Comparison of ENCODE assay signal across 8 cellular contexts in genomic region chr19:58279925-58280316, GRCh38. TPM values are rescaled to one million over a fixed set of nuclear protein-coding genes. Genes with fewer than 3 reads are reported as not detected.
DNase-seq lines count a peak whose midpoint lies in the region; ATAC-seq and TF ChIP-seq lines count a peak whose summit lies in the region.

No MANE protein-coding gene starts in this region.

- H3K9me2 ChIP-seq in PC-9 (ENCODE audit: insufficient read depth) = no peaks in the 10 kb centered on the region

- peaks cover 26% of the 10 kb centered on the region for H3K79me2 ChIP-seq in PC-9 (ENCODE audit: low read depth)

- no peak overlapping the region for H3K27ac ChIP-seq in PC-9

- peaks cover 5% of the 10 kb centered on the region; the same call in 1 of the 2 replicates for H3K36me3 ChIP-seq in ES-I3 (ENCODE audit: insufficient read depth, low read length)
- H3K36me3 ChIP-seq in PC-9 (ENCODE audit: low read depth) = no peaks in the 10 kb centered on the region

- H4K20me1 ChIP-seq in PC-9 (ENCODE audit: insufficient read depth) = no peaks in the 10 kb centered on the region; the same call in 1 of the 2 replicates

- no peaks in the 10 kb centered on the region for H3K9me3 ChIP-seq in ES-I3 (ENCODE audit: control insufficient read depth, insufficient read depth, low read length)
- H3K9me3 ChIP-seq in PC-9 (ENCODE audit: insufficient read depth, low read depth) = no peaks in the 10 kb centered on the region

- ATAC-seq in HG03521 (IDR thresholded peaks at IDR 0.05; ENCODE audit: unreplicated experiment) = no peak

- no peaks in the 10 kb centered on the region for H3K27me3 ChIP-seq in PC-9 (ENCODE audit: insufficient read depth, low read depth)

- intact Hi-C loops in PC-9 (cut with micrococcal nuclease; ENCODE audit: unreplicated experiment) = loop anchor here (2.0 kb wide), 2 partner anchors 47 to 97 kb away; partner anchors contain the start of genes ZNF274 and ZSCAN22

- peak overlapping the region; percentile 79 for H3K9ac ChIP-seq in ES-I3 (ENCODE audit: low read depth, low read length)

- CTCF ChIA-PET in PC-9 (lab: Charles Lee) = no interaction called here

- TF ChIP-seq CTCF in PC-9 (conservative IDR thresholded peaks at IDR 0.05) (no peak), epithelial cell of esophagus (IDR thresholded peaks at IDR 0.05; ENCODE audit: insufficient read depth, low read depth, low read length, missing control alignments) (no peak), progenitor cell of endocrine pancreas (IDR thresholded peaks at IDR 0.05; ENCODE audit: unreplicated experiment) (no peak)

- no peaks in the 10 kb centered on the region for H3K9me3 Mint-ChIP-seq in progenitor cell of endocrine pancreas (ENCODE audit: low read depth)

- H3K4me3 Mint-ChIP-seq in progenitor cell of endocrine pancreas (ENCODE audit: low read depth) = peak overlapping the region; percentile 97

- H3K27me3 Mint-ChIP-seq in progenitor cell of endocrine pancreas = no peaks in the 10 kb centered on the region

- H3K4me2 ChIP-seq in PC-9 = peak overlapping the region; percentile 74

- H3K4me1 ChIP-seq in ES-I3 (ENCODE audit: insufficient read depth, low read length) (peaks cover 8% of the 10 kb centered on the region; the same call in 1 of the 2 replicates), PC-9 (replicated peaks; ENCODE audit: insufficient read depth) (peaks cover 6% of the 10 kb centered on the region; the same call in 1 of the 2 replicates)

- peaks cover 25% of the 10 kb centered on the region for H3K4me1 Mint-ChIP-seq in progenitor cell of endocrine pancreas (ENCODE audit: low read depth)

- POLR2A ChIA-PET in PC-9 (lab: Charles Lee; ENCODE audit: unreplicated experiment) = no interaction called here

- H3F3A ChIP-seq in PC-9 (ENCODE audit: insufficient read depth, low read depth) = peaks cover 6% of the 10 kb centered on the region; the same call in 1 of the 2 replicates

- peak overlapping the region; percentile 97 for H3K27ac Mint-ChIP-seq in progenitor cell of endocrine pancreas

- H3K36me3 Mint-ChIP-seq in progenitor cell of endocrine pancreas (ENCODE audit: insufficient read depth) = peaks cover 21% of the 10 kb centered on the region

- no peak overlapping the region for H2AFZ ChIP-seq in PC-9

- BruUV-seq in PC-9 (replicated peaks; lab: Mats Ljungman, UMichigan) = no TSS peak

- no peak for DNase-seq in PC-9
- DNase-seq in epithelial cell of esophagus (ENCODE audit: low read depth) = peak; percentile 34
- no peak for DNase-seq in progenitor cell of endocrine pancreas (ENCODE audit: low spot score, unreplicated experiment)
- no peak for DNase-seq in SKM-1 (lab: John Stamatoyannopoulos, UW; ENCODE audit: unreplicated experiment)
- no peak for DNase-seq in NCI-H2171 (lab: John Stamatoyannopoulos, UW)
- DNase-seq in COR-L47 (lab: John Stamatoyannopoulos, UW) = no peak

- H3K4me3 ChIP-seq in PC-9 (peak overlapping the region; percentile 79), epithelial cell of esophagus (ENCODE audit: low read length) (peak overlapping the region; percentile 81)

RNA-seq across cellular contexts. Expression of gene ZNF8, which starts 1.2 kb away (rescaled TPM):
- total RNA-seq in PC-9 (2021) (6.2 and 6.4 TPM in 2 replicates), progenitor cell of endocrine pancreas (18.1 and 18.2 TPM in 2 replicates)

RNA-seq across cellular contexts. Expression of gene ERVK3-1, which starts 25.3 kb away (rescaled TPM):
- total RNA-seq in PC-9 (2021) (19.4 and 21.3 TPM in 2 replicates), progenitor cell of endocrine pancreas (41.3 and 46.2 TPM in 2 replicates)

RNA-seq across cellular contexts. Expression of gene ZSCAN22, which starts 46.9 kb away (rescaled TPM):
- total RNA-seq in PC-9 (2021) (0.08 TPM in 1 of 2 replicates, not detected in the other), progenitor cell of endocrine pancreas (4.6 TPM in 2 replicates)

RNA-seq across cellular contexts. Expression of gene ZNF544, which starts 51.2 kb away (rescaled TPM):
- total RNA-seq in PC-9 (2021) (29.5 and 32.7 TPM in 2 replicates), progenitor cell of endocrine pancreas (61.0 and 70.5 TPM in 2 replicates)
